In the genomic region with DNA sequence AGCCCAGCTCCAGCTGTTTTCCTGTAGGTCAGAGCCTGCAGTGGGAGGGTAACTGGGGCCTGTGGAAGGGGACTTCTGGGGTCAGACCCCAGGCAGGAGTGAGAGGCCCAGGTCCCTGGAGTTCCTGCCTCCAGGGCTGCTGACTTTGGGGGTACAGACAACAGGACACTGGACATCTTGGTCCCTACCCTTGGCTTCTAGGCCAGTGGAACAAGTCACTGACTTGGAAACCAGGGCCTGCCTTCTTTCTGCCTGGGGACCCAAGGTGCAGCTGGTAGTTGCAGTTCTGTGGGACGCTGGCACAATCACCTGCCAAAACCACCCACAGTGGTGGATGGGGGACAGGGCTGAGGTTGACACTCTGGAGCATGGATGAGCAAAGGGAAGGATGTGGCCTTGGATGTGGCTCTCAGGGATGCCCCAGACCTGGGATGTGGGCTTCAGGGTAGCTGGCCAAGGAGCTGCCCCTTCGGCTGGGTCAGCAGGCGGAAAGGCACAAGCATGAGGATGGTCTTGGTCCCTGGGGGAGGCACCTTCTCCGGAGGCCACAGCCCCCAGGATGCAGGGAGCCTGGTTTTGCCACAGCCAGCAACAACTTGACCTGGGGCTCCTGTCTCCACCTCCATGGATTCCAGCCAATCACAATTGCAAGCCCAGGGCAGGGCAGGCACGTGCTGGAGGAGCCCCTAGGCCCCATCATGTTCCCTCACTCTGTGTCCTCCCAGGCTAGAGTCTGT, we compare ENCODE assay signal across 8 cellular contexts. TPM values are rescaled to one million over a fixed set of nuclear protein-coding genes. Genes with fewer than 3 reads are reported as not detected.
A peak's percentile ranks its signal among the peaks of the same experiment; 100 is the strongest.
DNase-seq lines count a peak whose midpoint lies in the region; ATAC-seq and TF ChIP-seq lines count a peak whose summit lies in the region.

No MANE protein-coding gene starts in this region.

- peaks cover 34% of the 10 kb centered on the region for H3K4me1 Mint-ChIP-seq in activated T-cell treated with anti-CD3 and anti-CD28 coated beads, Interleukin-2, amount 50 U/mL, for 4 hours (ENCODE audit: low read depth)
- H3K4me1 Mint-ChIP-seq in type B pancreatic cell (ENCODE audit: unreplicated experiment), result peaks cover 20% of the 10 kb centered on the region

- no peaks in the 10 kb centered on the region for H3K27me3 Mint-ChIP-seq in activated T-cell treated with anti-CD3 and anti-CD28 coated beads, Interleukin-2, amount 50 U/mL, for 4 hours (ENCODE audit: low read depth)
- peaks cover 3% of the 10 kb centered on the region for H3K27me3 Mint-ChIP-seq in type B pancreatic cell

- H3K4me3 Mint-ChIP-seq in activated T-cell treated with anti-CD3 and anti-CD28 coated beads, Interleukin-2, amount 50 U/mL, for 4 hours, result peak overlapping the region; percentile 81
- peak overlapping the region; percentile 88 for H3K4me3 Mint-ChIP-seq in type B pancreatic cell

- H3K36me3 Mint-ChIP-seq in activated T-cell treated with anti-CD3 and anti-CD28 coated beads, Interleukin-2, amount 50 U/mL, for 4 hours (ENCODE audit: insufficient read depth), result no peaks in the 10 kb centered on the region
- peaks cover 3% of the 10 kb centered on the region for H3K36me3 Mint-ChIP-seq in type B pancreatic cell

- intact Hi-C loops in adrenal gland (cut with DNase I), result no loop called here
- intact Hi-C loops in left lung (cut with DNase I), result no loop called here
- intact Hi-C loops in head of caudate nucleus (cut with DNase I), result no loop called here

- no peaks in the 10 kb centered on the region for H3K9me3 Mint-ChIP-seq in activated T-cell treated with anti-CD3 and anti-CD28 coated beads, Interleukin-2, amount 50 U/mL, for 4 hours
- no peaks in the 10 kb centered on the region for H3K9me3 Mint-ChIP-seq in type B pancreatic cell

- no peak for DNase-seq in activated T-cell treated with anti-CD3 and anti-CD28 coated beads, Interleukin-2, amount 50 U/mL, for 4 hours
- no peak for DNase-seq in activated T-cell treated with anti-CD3 and anti-CD28 coated beads for 4 hours
- DNase-seq in adrenal gland, result peak in 2 of 7 donors; percentile 25 to 60
- no peak for DNase-seq in left lung
- DNase-seq in type B pancreatic cell (ENCODE audit: extremely low spot score, unreplicated experiment), result no peak
- DNase-seq in NCI-H1092 treated with DMSO at 0.1 percent for 48 hours (lab: John Stamatoyannopoulos, UW), result no peak
- no peak for DNase-seq in head of caudate nucleus
- DNase-seq in foreskin melanocyte, result no peak

- no peaks in the 10 kb centered on the region for H3K9me3 ChIP-seq in adrenal gland (replicated peaks in 1 of 3)
- no peaks in the 10 kb centered on the region for H3K9me3 ChIP-seq in left lung

- H3K4me3 ChIP-seq in adrenal gland (peak overlapping the region in 2 of 4 donors; percentile 47 to 76), left lung (peak overlapping the region; percentile 42 to 46)

- 60 to 82% (median 62%) methylated on average over 4 to 5 of the region's 5 CpGs; no CpG with 5 or more reads in 1 of the 4 donors for whole genome bisulfite sequencing in adrenal gland, 4 donors

- H3K4me1 ChIP-seq in adrenal gland (replicated peaks in 1 of 2) (peaks cover 22 to 48% of the 10 kb centered on the region in 2 donors), left lung (peaks cover 7 to 36% of the 10 kb centered on the region in 2 donors)

- H3K27ac ChIP-seq in adrenal gland (peak overlapping the region in 3 of 5 donors; percentile 71 to 78 (median 73)), left lung (peak overlapping the region in 1 of 2 donors; percentile 43)

- H3K27ac Mint-ChIP-seq in type B pancreatic cell, result peak overlapping the region; percentile 80

- peaks cover 0 to 22% of the 10 kb centered on the region in 2 donors for H3K36me3 ChIP-seq in adrenal gland (replicated peaks in 1 of 2)
- H3K36me3 ChIP-seq in left lung, result peaks cover 0 to 29% of the 10 kb centered on the region in 2 donors

- H3K27me3 ChIP-seq in adrenal gland, result no peaks in the 10 kb centered on the region
- peaks cover 0 to 25% of the 10 kb centered on the region in 2 donors for H3K27me3 ChIP-seq in left lung

- ATAC-seq in activated T-cell treated with anti-CD3 and anti-CD28 coated beads, Interleukin-2, amount 50 U/mL, for 4 hours, result no peak
- no peak for ATAC-seq in left lung

- no peak for TF ChIP-seq CTCF in adrenal gland (IDR thresholded peaks at IDR 0.05)
- no peak for TF ChIP-seq CTCF in left lung (IDR thresholded peaks at IDR 0.05)
- no peak for TF ChIP-seq CTCF in type B pancreatic cell (conservative IDR thresholded peaks at IDR 0.05)

- TF ChIP-seq POLR2A in adrenal gland (IDR thresholded peaks at IDR 0.05), result no peak

RNA-seq across cellular contexts. Expression of gene JMJD4, which starts 5.8 kb away (rescaled TPM):
- 10 to 100 TPM; 42.2 to 49.0 (median 45.4) TPM for total RNA-seq in activated T-cell treated with anti-CD3 and anti-CD28 coated beads, Interleukin-2, amount 50 U/mL, for 4 hours
- total RNA-seq in adrenal gland (10 to 100 TPM; 19.7 to 57.5 (median 29.6) TPM), left lung (10 to 100 TPM; 13.4 to 16.1 TPM), type B pancreatic cell (ENCODE audit: low replicate concordance) (23.5 and 25.4 TPM in 2 replicates)
- 10 to 100 TPM in 2 of 3 donors, 1 to 10 TPM in 1; 8.6 to 29.8 (median 25.7) TPM for polyA plus RNA-seq in adrenal gland

RNA-seq across cellular contexts. Expression of gene SNAP47, which starts 5.9 kb away (rescaled TPM):
- 10 to 100 TPM; 28.9 to 30.0 (median 29.6) TPM for total RNA-seq in activated T-cell treated with anti-CD3 and anti-CD28 coated beads, Interleukin-2, amount 50 U/mL, for 4 hours
- total RNA-seq in adrenal gland, result 100 to 1,000 TPM in 6 of 8 donors, 10 to 100 TPM in 2; 60.9 to 216 (median 117) TPM
- polyA plus RNA-seq in adrenal gland, result 10 to 100 TPM; 24.5 to 52.8 (median 43.5) TPM
- total RNA-seq in left lung, result 10 to 100 TPM; 24.5 to 29.7 TPM
- 32.4 and 46.2 TPM in 2 replicates for total RNA-seq in type B pancreatic cell (ENCODE audit: low replicate concordance)
